Comparison of ENCODE assay signal across 8 cellular contexts in the genomic region with DNA sequence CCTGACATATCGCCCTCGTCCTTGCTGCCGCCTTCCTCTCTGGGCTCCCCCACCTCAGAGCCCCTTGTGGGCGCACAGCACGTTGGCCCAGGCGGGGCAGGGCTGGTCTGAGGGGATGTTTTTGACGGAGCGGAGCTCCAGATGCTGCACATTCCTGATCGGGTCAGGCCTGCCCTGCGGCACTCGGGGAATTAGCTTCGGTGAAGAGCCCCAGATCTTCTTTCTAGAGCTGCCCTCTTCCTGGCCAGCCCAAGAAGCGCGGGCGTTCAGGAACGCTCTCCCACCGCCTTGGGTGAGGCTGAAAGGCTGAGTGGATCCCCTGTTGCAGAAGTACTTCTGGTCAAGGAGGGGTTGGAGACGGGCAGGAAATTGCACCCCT. TPM values are rescaled to one million over a fixed set of nuclear protein-coding genes. Genes with fewer than 3 reads are reported as not detected.
DNase-seq lines count a peak whose midpoint lies in the region; ATAC-seq and TF ChIP-seq lines count a peak whose summit lies in the region.

No MANE protein-coding gene starts in this region.

- H4K20me1 ChIP-seq in GM23338 (replicated peaks; ENCODE audit: insufficient read depth) (peaks cover 26% of the 10 kb centered on the region), smooth muscle cell (ENCODE audit: low read depth) (peaks cover 35% of the 10 kb centered on the region)

- TF ChIP-seq POLR2A in adrenal gland (IDR thresholded peaks at IDR 0.05) = no peak

- H3K9me2 ChIP-seq in GM23338 (ENCODE audit: insufficient read depth) = peaks cover 26% of the 10 kb centered on the region

- ATAC-seq in GM23338 (peak; percentile 32), HG02884 (IDR thresholded peaks at IDR 0.05; ENCODE audit: unreplicated experiment) (no peak), GM21529 (IDR thresholded peaks at IDR 0.05; ENCODE audit: unreplicated experiment) (no peak)

- no peak for TF ChIP-seq CTCF in GM23338 (conservative IDR thresholded peaks at IDR 0.05; ENCODE audit: low read depth in 2 of 2)
- TF ChIP-seq CTCF in smooth muscle cell (IDR thresholded peaks at IDR 0.05; ENCODE audit: borderline replicate concordance, insufficient read depth, poor library complexity, severe bottlenecking) = no peak
- no peak for TF ChIP-seq CTCF in adrenal gland (IDR thresholded peaks at IDR 0.05)

- H3K4me3 ChIP-seq in GM23338 (peak overlapping the region; percentile 99), iPS-11a (ENCODE audit: low read depth, low read length) (peak overlapping the region; percentile 25), smooth muscle cell (peak overlapping the region; percentile 100), adrenal gland (peak overlapping the region in 2 of 4 donors; percentile 75 to 80)

- H3K9me3 Mint-ChIP-seq in GM23338 = peaks cover 3% of the 10 kb centered on the region; the same call in 1 of the 3 replicates
- no peaks in the 10 kb centered on the region for H3K9me3 Mint-ChIP-seq in activated naive CD8-positive, alpha-beta T cell treated with anti-CD3 and anti-CD28 coated beads for 36 hours

- peaks cover 45% of the 10 kb centered on the region for H3K4me1 Mint-ChIP-seq in GM23338
- H3K4me1 Mint-ChIP-seq in activated naive CD8-positive, alpha-beta T cell treated with anti-CD3 and anti-CD28 coated beads for 36 hours = peaks cover 10% of the 10 kb centered on the region

- H3K27ac Mint-ChIP-seq in GM23338 = peak overlapping the region; percentile 99
- peak overlapping the region; percentile 58 for H3K27ac Mint-ChIP-seq in activated naive CD8-positive, alpha-beta T cell treated with anti-CD3 and anti-CD28 coated beads for 36 hours

- H3K9ac ChIP-seq in smooth muscle cell (ENCODE audit: low read depth) = peak overlapping the region; percentile 95

- H3K4me2 ChIP-seq in GM23338 (peak overlapping the region; percentile 91), smooth muscle cell (peak overlapping the region; percentile 98)

- peak overlapping the region; percentile 100 for H3K27ac ChIP-seq in GM23338 (ENCODE audit: low read depth)
- H3K27ac ChIP-seq in smooth muscle cell (ENCODE audit: low read depth) = peak overlapping the region; percentile 3
- peak overlapping the region in 1 of 5 donors; percentile 85 for H3K27ac ChIP-seq in adrenal gland

- H3K4me3 Mint-ChIP-seq in GM23338 = peak overlapping the region; percentile 99
- H3K4me3 Mint-ChIP-seq in activated naive CD8-positive, alpha-beta T cell treated with anti-CD3 and anti-CD28 coated beads for 36 hours = peak overlapping the region; percentile 85

- no peak overlapping the region for H2AFZ ChIP-seq in GM23338
- peak overlapping the region; percentile 98 for H2AFZ ChIP-seq in smooth muscle cell (ENCODE audit: low read depth)

- intact Hi-C loops in adrenal gland (cut with DNase I) = no loop called here

- 8% methylated on average over 18 of the region's 18 CpGs for WGBS in smooth muscle cell (ENCODE audit: low lambda C conversion rate)
- WGBS in adrenal gland, 4 donors = 9 to 24% (median 18%) methylated on average over 11 to 18 of the region's 18 CpGs

- peak; percentile 90 for DNase-seq in GM23338 (ENCODE audit: low spot score)
- DNase-seq in activated naive CD8-positive, alpha-beta T cell treated with anti-CD3 and anti-CD28 coated beads for 36 hours = no peak
- no peak for DNase-seq in smooth muscle cell (lab: John Stamatoyannopoulos, UW; ENCODE audit: unreplicated experiment)
- no peak for DNase-seq in HuH-7 (ENCODE audit: low spot score)
- no peak for DNase-seq in adrenal gland

- H3K4me1 ChIP-seq in GM23338 (ENCODE audit: insufficient read depth) (peaks cover 39% of the 10 kb centered on the region), smooth muscle cell (ENCODE audit: low read depth) (peaks cover 29% of the 10 kb centered on the region), adrenal gland (replicated peaks in 1 of 2) (peaks cover 0 to 4% of the 10 kb centered on the region in 2 donors)

- peaks cover 49% of the 10 kb centered on the region for H3F3A ChIP-seq in GM23338 (replicated peaks; ENCODE audit: low read depth)
- H3F3A ChIP-seq in smooth muscle cell (ENCODE audit: low read depth) = no peaks in the 10 kb centered on the region

- no peaks in the 10 kb centered on the region for H3K9me3 ChIP-seq in smooth muscle cell (replicated peaks; ENCODE audit: low read depth)
- no peaks in the 10 kb centered on the region for H3K9me3 ChIP-seq in adrenal gland (replicated peaks in 1 of 3)

- H3K79me2 ChIP-seq in GM23338 (replicated peaks; ENCODE audit: insufficient read depth) (peaks cover 45% of the 10 kb centered on the region), smooth muscle cell (ENCODE audit: low read depth) (peaks cover 24% of the 10 kb centered on the region)

- peaks cover 43% of the 10 kb centered on the region for H3K36me3 Mint-ChIP-seq in GM23338 (ENCODE audit: low read depth)
- H3K36me3 Mint-ChIP-seq in activated naive CD8-positive, alpha-beta T cell treated with anti-CD3 and anti-CD28 coated beads for 36 hours = no peaks in the 10 kb centered on the region

- H3K27me3 Mint-ChIP-seq in GM23338 (ENCODE audit: insufficient read depth, low read depth, poor library complexity) = peaks cover 36% of the 10 kb centered on the region
- H3K27me3 Mint-ChIP-seq in activated naive CD8-positive, alpha-beta T cell treated with anti-CD3 and anti-CD28 coated beads for 36 hours = peaks cover 36% of the 10 kb centered on the region

- H3K27me3 ChIP-seq in GM23338 (ENCODE audit: insufficient read depth) (no peaks in the 10 kb centered on the region), smooth muscle cell (ENCODE audit: low read depth) (no peaks in the 10 kb centered on the region), adrenal gland (no peaks in the 10 kb centered on the region)

- H3K36me3 ChIP-seq in GM23338 (ENCODE audit: insufficient read depth) (0 out of 2 replicates have a peak, but pooled peaks cover 12% of the 10 kb centered on the region), smooth muscle cell (ENCODE audit: low read depth) (no peaks in the 10 kb centered on the region), adrenal gland (replicated peaks in 1 of 2) (no peaks in the 10 kb centered on the region)

TF ChIP-seq in GM23338, 12 proteins besides CTCF, POLR2A, EP300 and RAD21 (continues in another document):
- TF ChIP-seq, protein P1, sequence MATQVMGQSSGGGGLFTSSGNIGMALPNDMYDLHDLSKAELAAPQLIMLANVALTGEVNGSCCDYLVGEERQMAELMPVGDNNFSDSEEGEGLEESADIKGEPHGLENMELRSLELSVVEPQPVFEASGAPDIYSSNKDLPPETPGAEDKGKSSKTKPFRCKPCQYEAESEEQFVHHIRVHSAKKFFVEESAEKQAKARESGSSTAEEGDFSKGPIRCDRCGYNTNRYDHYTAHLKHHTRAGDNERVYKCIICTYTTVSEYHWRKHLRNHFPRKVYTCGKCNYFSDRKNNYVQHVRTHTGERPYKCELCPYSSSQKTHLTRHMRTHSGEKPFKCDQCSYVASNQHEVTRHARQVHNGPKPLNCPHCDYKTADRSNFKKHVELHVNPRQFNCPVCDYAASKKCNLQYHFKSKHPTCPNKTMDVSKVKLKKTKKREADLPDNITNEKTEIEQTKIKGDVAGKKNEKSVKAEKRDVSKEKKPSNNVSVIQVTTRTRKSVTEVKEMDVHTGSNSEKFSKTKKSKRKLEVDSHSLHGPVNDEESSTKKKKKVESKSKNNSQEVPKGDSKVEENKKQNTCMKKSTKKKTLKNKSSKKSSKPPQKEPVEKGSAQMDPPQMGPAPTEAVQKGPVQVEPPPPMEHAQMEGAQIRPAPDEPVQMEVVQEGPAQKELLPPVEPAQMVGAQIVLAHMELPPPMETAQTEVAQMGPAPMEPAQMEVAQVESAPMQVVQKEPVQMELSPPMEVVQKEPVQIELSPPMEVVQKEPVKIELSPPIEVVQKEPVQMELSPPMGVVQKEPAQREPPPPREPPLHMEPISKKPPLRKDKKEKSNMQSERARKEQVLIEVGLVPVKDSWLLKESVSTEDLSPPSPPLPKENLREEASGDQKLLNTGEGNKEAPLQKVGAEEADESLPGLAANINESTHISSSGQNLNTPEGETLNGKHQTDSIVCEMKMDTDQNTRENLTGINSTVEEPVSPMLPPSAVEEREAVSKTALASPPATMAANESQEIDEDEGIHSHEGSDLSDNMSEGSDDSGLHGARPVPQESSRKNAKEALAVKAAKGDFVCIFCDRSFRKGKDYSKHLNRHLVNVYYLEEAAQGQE (IDR thresholded peaks at IDR 0.05; ENCODE audit: unreplicated experiment) = no peak
- TF ChIP-seq STAT1 (IDR thresholded peaks at IDR 0.05; ENCODE audit: unreplicated experiment) (no peak), JUNB (IDR thresholded peaks at IDR 0.05; ENCODE audit: unreplicated experiment) (no peak)

RNA-seq across cellular contexts. Expression of a gene that starts 12.1 kb away (rescaled TPM):
- total RNA-seq in GM23338 (2014; rRNA removed; shearing (Covaris generic)) = 0.82 TPM in 1 of 2 replicates, not detected in the other
- polyA plus RNA-seq in GM23338 (2016; fragmentation: Nextera tagmentation; extraction: Ambion mirVana) (1.1 and 1.2 TPM in 2 replicates), smooth muscle cell (2.0 and 2.9 TPM in 2 replicates), adrenal gland (10 to 100 TPM in 1 of 3 donors, 1 to 10 TPM in 2; 1.6 to 15.7 (median 5.2) TPM)
- under 1 TPM; 0.38 to 0.56 TPM for total RNA-seq in activated naive CD8-positive, alpha-beta T cell treated with anti-CD3 and anti-CD28 coated beads for 36 hours
- total RNA-seq in smooth muscle cell (0.18 and 2.5 TPM in 2 replicates), adrenal gland (1 to 10 TPM in 6 of 8 donors, under 1 TPM in 2; 0.18 to 4.4 (median 1.8) TPM)

RNA-seq across cellular contexts. Expression of a gene that starts 19.9 kb away (rescaled TPM):
- total RNA-seq in GM23338 (2014; rRNA removed; shearing (Covaris generic)) = 25.2 and 25.4 TPM in 2 replicates
- polyA plus RNA-seq in GM23338 (2016; fragmentation: Nextera tagmentation; extraction: Ambion mirVana) (14.4 and 16.8 TPM in 2 replicates), smooth muscle cell (18.0 and 19.7 TPM in 2 replicates), adrenal gland (10 to 100 TPM in 1 of 3 donors, 1 to 10 TPM in 2; 5.5 to 10.3 (median 6.5) TPM)
- total RNA-seq in activated naive CD8-positive, alpha-beta T cell treated with anti-CD3 and anti-CD28 coated beads for 36 hours = 10 to 100 TPM; 22.0 to 22.2 TPM
- total RNA-seq in smooth muscle cell (18.3 and 23.0 TPM in 2 replicates), adrenal gland (10 to 100 TPM in 7 of 8 donors, 1 to 10 TPM in 1; 6.8 to 13.6 (median 12.0) TPM)

RNA-seq across cellular contexts. Expression of a gene that starts 30.3 kb away (rescaled TPM):
- 35.7 and 42.3 TPM in 2 replicates for total RNA-seq in GM23338 (2014; rRNA removed; shearing (Covaris generic))
- polyA plus RNA-seq in GM23338 (2016; fragmentation: Nextera tagmentation; extraction: Ambion mirVana) = 15.7 and 16.9 TPM in 2 replicates
- total RNA-seq in activated naive CD8-positive, alpha-beta T cell treated with anti-CD3 and anti-CD28 coated beads for 36 hours = 10 to 100 TPM; 74.0 to 78.6 TPM
- total RNA-seq in smooth muscle cell = 37.2 and 38.0 TPM in 2 replicates
- 33.2 and 34.5 TPM in 2 replicates for polyA plus RNA-seq in smooth muscle cell
- total RNA-seq in adrenal gland = 100 to 1,000 TPM in 1 of 8 donors, 10 to 100 TPM in 7; 29.6 to 111 (median 52.5) TPM
- 10 to 100 TPM; 28.2 to 69.4 (median 34.9) TPM for polyA plus RNA-seq in adrenal gland

RNA-seq across cellular contexts. Expression of a gene that starts 40.1 kb away (rescaled TPM):
- 40.8 and 42.3 TPM in 2 replicates for total RNA-seq in GM23338 (2014; rRNA removed; shearing (Covaris generic))
- polyA plus RNA-seq in GM23338 (2016; fragmentation: Nextera tagmentation; extraction: Ambion mirVana) (49.8 and 54.7 TPM in 2 replicates), smooth muscle cell (80.3 and 95.8 TPM in 2 replicates), adrenal gland (100 to 1,000 TPM; 157 to 353 (median 220) TPM)
- total RNA-seq in activated naive CD8-positive, alpha-beta T cell treated with anti-CD3 and anti-CD28 coated beads for 36 hours = under 1 TPM; 0.41 to 0.68 TPM
- total RNA-seq in smooth muscle cell (31.0 and 47.8 TPM in 2 replicates), adrenal gland (100 to 1,000 TPM in 7 of 8 donors, 10 to 100 TPM in 1; 96.9 to 423 (median 154) TPM)
